Comparison of ENCODE assay signal across 21 cellular contexts in the genomic region with DNA sequence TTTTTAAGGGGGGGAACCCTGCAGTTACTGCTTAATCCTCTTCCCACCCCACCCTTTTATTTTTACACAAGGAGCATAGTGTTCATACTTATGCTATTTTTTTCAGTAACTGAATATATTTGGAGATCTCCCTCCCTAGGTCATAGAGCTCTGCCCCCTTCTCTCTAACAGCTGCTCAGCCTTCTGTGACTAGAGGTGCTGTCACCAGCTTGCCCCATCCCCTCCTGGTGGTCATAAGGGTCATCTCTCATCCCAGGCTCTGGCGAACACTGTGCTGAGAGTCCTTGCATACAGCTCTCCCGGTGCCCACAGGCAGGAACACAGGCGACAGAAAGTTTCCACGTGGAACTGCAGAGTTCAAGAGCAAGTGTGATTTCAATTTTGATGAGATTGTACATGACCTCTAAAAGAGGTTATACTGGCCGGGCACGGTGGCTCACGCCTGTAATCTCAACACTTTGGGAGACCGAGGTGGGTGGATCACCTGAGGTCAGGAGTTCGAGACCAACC. TPM values are rescaled to one million over a fixed set of nuclear protein-coding genes. Genes with fewer than 3 reads are reported as not detected.
A peak's percentile ranks its signal among the peaks of the same experiment; 100 is the strongest.
DNase-seq lines count a peak whose midpoint lies in the region; ATAC-seq and TF ChIP-seq lines count a peak whose summit lies in the region.
"Had no signal": no experiment of that assay in that cellular context is flagged by ENCODE, and none has a peak within 500 bp of the region (broad histone marks: within the 10 kb centered on the region; RNA-seq: fewer than 3 reads in every experiment).

No MANE protein-coding gene starts in this region.

- H3K4me3 ChIP-seq in CD8-positive, alpha-beta memory T cell (ENCODE audit: low read length) = no peak overlapping the region
- no peak overlapping the region for H3K4me3 ChIP-seq in GM23338
- H3K4me3 ChIP-seq: GM12878 had no signal

- H2AFZ ChIP-seq in GM23338 = no peak overlapping the region

- peak; percentile 38; the same call in 1 of the 3 replicates for ATAC-seq in GM23338
- no peak for ATAC-seq in activated T-helper 17 cell treated with anti-CD3 and anti-CD28 coated beads, Interleukin-2, amount 50 U/mL, for 72 hours (replicated peaks)
- ATAC-seq: GM12878 had no signal

- no peaks in the 10 kb centered on the region for H3K4me1 ChIP-seq in CD8-positive, alpha-beta memory T cell (ENCODE audit: insufficient read depth, low read length)
- no peaks in the 10 kb centered on the region for H3K4me1 ChIP-seq in GM23338 (ENCODE audit: insufficient read depth)
- H3K4me1 ChIP-seq: BE2C had no signal

- no peaks in the 10 kb centered on the region for H3K9me3 ChIP-seq in CD8-positive, alpha-beta memory T cell (ENCODE audit: low read length)
- H3K9me3 ChIP-seq: BE2C had no signal

- peaks cover 0 to 5% (median 3%) of the 10 kb centered on the region in 3 donors for H3K4me1 Mint-ChIP-seq in CD8-positive, alpha-beta memory T cell
- H3K4me1 Mint-ChIP-seq in GM23338 = no peaks in the 10 kb centered on the region; the same call in 2 of the 3 replicates
- peaks cover 3% of the 10 kb centered on the region for H3K4me1 Mint-ChIP-seq in activated T-helper 17 cell treated with anti-CD3 and anti-CD28 coated beads, Interleukin-2, amount 50 U/mL, for 72 hours
- H3K4me1 Mint-ChIP-seq: IgD-negative memory B cell had no signal

- H4K20me1 ChIP-seq in GM23338 (replicated peaks; ENCODE audit: insufficient read depth) = no peaks in the 10 kb centered on the region

- TF ChIP-seq CTCF in GM23338 (conservative IDR thresholded peaks at IDR 0.05; ENCODE audit: low read depth in 2 of 2) = no peak

- peaks cover 0 to 2% (median 0%) of the 10 kb centered on the region in 3 donors for H3K36me3 Mint-ChIP-seq in CD8-positive, alpha-beta memory T cell
- no peaks in the 10 kb centered on the region for H3K36me3 Mint-ChIP-seq in GM23338 (ENCODE audit: low read depth)
- H3K36me3 Mint-ChIP-seq in activated T-helper 17 cell treated with anti-CD3 and anti-CD28 coated beads, Interleukin-2, amount 50 U/mL, for 72 hours (ENCODE audit: low read depth) = no peaks in the 10 kb centered on the region
- H3K36me3 Mint-ChIP-seq: IgD-negative memory B cell had no signal

- no peak overlapping the region for H3K27ac ChIP-seq in CD8-positive, alpha-beta memory T cell (ENCODE audit: low read depth, low read length)
- no peak overlapping the region for H3K27ac ChIP-seq in GM23338 (ENCODE audit: low read depth)

- peaks cover 0 to 6% of the 10 kb centered on the region in 2 donors for H3K27me3 Mint-ChIP-seq in CD8-positive, alpha-beta memory T cell
- H3K27me3 Mint-ChIP-seq in GM23338 (ENCODE audit: insufficient read depth, low read depth, poor library complexity) = peaks cover 4% of the 10 kb centered on the region
- no peaks in the 10 kb centered on the region for H3K27me3 Mint-ChIP-seq in activated T-helper 17 cell treated with anti-CD3 and anti-CD28 coated beads, Interleukin-2, amount 50 U/mL, for 72 hours
- H3K27me3 Mint-ChIP-seq: CD4-positive, alpha-beta T cell had no signal

- POLR2A ChIA-PET in CD8-positive, alpha-beta memory T cell (lab: Charles Lee) = no interaction called here

- H3K9me3 Mint-ChIP-seq in CD8-positive, alpha-beta memory T cell = no peaks in the 10 kb centered on the region
- no peaks in the 10 kb centered on the region for H3K9me3 Mint-ChIP-seq in GM23338
- H3K9me3 Mint-ChIP-seq in activated T-helper 17 cell treated with anti-CD3 and anti-CD28 coated beads, Interleukin-2, amount 50 U/mL, for 72 hours = no peaks in the 10 kb centered on the region
- H3K9me3 Mint-ChIP-seq: CD4-positive, alpha-beta T cell; H9; IgD-negative memory B cell had no signal

- H3K4me3 Mint-ChIP-seq in CD8-positive, alpha-beta memory T cell = no peak overlapping the region
- H3K4me3 Mint-ChIP-seq in GM23338 = no peak overlapping the region
- H3K4me3 Mint-ChIP-seq in activated T-helper 17 cell treated with anti-CD3 and anti-CD28 coated beads, Interleukin-2, amount 50 U/mL, for 72 hours = no peak overlapping the region
- H3K4me3 Mint-ChIP-seq: CD4-positive, alpha-beta T cell; H9; IgD-negative memory B cell had no signal

- no peaks in the 10 kb centered on the region for H3K9me2 ChIP-seq in GM23338 (ENCODE audit: insufficient read depth)

- H3F3A ChIP-seq in GM23338 (replicated peaks; ENCODE audit: low read depth) = no peaks in the 10 kb centered on the region

- no peaks in the 10 kb centered on the region for H3K27me3 ChIP-seq in CD8-positive, alpha-beta memory T cell (ENCODE audit: insufficient read depth, low read length, poor library complexity, severe bottlenecking)
- H3K27me3 ChIP-seq in GM23338 (ENCODE audit: insufficient read depth) = no peaks in the 10 kb centered on the region
- H3K27me3 ChIP-seq: BE2C had no signal

- H3K4me2 ChIP-seq in GM23338 = no peak overlapping the region

- no peaks in the 10 kb centered on the region for H3K36me3 ChIP-seq in CD8-positive, alpha-beta memory T cell (ENCODE audit: insufficient read depth, low read length)
- H3K36me3 ChIP-seq in GM23338 (ENCODE audit: insufficient read depth) = no peaks in the 10 kb centered on the region
- H3K36me3 ChIP-seq: BE2C had no signal

- peak overlapping the region in 5 of 8 donors; percentile 9 to 84 (median 12) for H3K27ac Mint-ChIP-seq in CD8-positive, alpha-beta memory T cell
- H3K27ac Mint-ChIP-seq in GM23338 = no peak overlapping the region
- H3K27ac Mint-ChIP-seq in activated T-helper 17 cell treated with anti-CD3 and anti-CD28 coated beads, Interleukin-2, amount 50 U/mL, for 72 hours = peak overlapping the region; percentile 23
- H3K27ac Mint-ChIP-seq: CD4-positive, alpha-beta T cell had no signal

- CTCF ChIA-PET in CD8-positive, alpha-beta memory T cell (lab: Charles Lee) = interaction anchor here (1.0 kb wide), 1 partner anchor 28 kb away, joined by 3 read pairs; no protein-coding TSS in a partner anchor

- no peaks in the 10 kb centered on the region for H3K79me2 ChIP-seq in GM23338 (replicated peaks; ENCODE audit: insufficient read depth)

- DNase-seq in CD8-positive, alpha-beta memory T cell = no peak
- DNase-seq in GM23338 (ENCODE audit: low spot score) (no peak), myocyte (ENCODE audit: low read depth) (peak; percentile 15), CD1c-positive myeloid dendritic cell (ENCODE audit: extremely low spot score) (no peak), MV-4-11 (lab: John Stamatoyannopoulos, UW) (no peak), OCI-M2 (lab: John Stamatoyannopoulos, UW; ENCODE audit: unreplicated experiment) (no peak), DMS79 treated with DMSO at 0.1 percent for 48 hours (lab: John Stamatoyannopoulos, UW) (no peak)
- DNase-seq: ACHN; BE2C; C1 segment of cervical spinal cord; Calu3; CD4-positive, alpha-beta T cell; DND-41; EL; H9; KBM-7 had no signal

TF ChIP-seq in GM23338, 12 proteins besides CTCF, POLR2A, EP300 and RAD21 (continues in another document):
- TF ChIP-seq, protein P1, sequence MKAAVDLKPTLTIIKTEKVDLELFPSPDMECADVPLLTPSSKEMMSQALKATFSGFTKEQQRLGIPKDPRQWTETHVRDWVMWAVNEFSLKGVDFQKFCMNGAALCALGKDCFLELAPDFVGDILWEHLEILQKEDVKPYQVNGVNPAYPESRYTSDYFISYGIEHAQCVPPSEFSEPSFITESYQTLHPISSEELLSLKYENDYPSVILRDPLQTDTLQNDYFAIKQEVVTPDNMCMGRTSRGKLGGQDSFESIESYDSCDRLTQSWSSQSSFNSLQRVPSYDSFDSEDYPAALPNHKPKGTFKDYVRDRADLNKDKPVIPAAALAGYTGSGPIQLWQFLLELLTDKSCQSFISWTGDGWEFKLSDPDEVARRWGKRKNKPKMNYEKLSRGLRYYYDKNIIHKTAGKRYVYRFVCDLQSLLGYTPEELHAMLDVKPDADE (IDR thresholded peaks at IDR 0.05) = no peak
- TF ChIP-seq ZNF114 (CRISPR knock-in tag; IDR thresholded peaks at IDR 0.05) (no peak), STAT1 (IDR thresholded peaks at IDR 0.05; ENCODE audit: unreplicated experiment) (no peak), EZH2phosphoT487 (IDR thresholded peaks at IDR 0.05; ENCODE audit: unreplicated experiment) (no peak)

RNA-seq across cellular contexts. Expression of a gene that starts 44.2 kb away (rescaled TPM):
- 10 to 100 TPM; 25.0 to 27.8 TPM for total RNA-seq in CD8-positive, alpha-beta memory T cell
- polyA plus RNA-seq in CD8-positive, alpha-beta memory T cell = 61.7 TPM
- total RNA-seq in GM23338 (2014; rRNA removed; shearing (Covaris generic)) = not detected in 2 replicates
- polyA plus RNA-seq in GM23338 (2016; fragmentation: Nextera tagmentation; extraction: Ambion mirVana) = not detected in 2 replicates
- 10 to 100 TPM; 53.9 to 96.9 TPM for total RNA-seq in activated T-helper 17 cell treated with anti-CD3 and anti-CD28 coated beads, Interleukin-2, amount 50 U/mL, for 72 hours
- total RNA-seq in myocyte = 0.36 and 1.1 TPM in 2 replicates
- 0.18 TPM for polyA plus RNA-seq in myocyte (2012)
- total RNA-seq: Calu3, G401, H1, H9 had no signal
- polyA plus RNA-seq: H1 had no signal

RNA-seq across cellular contexts. Expression of a gene that starts 56.5 kb away (rescaled TPM):
- 1 to 10 TPM; 1.8 TPM for total RNA-seq in CD8-positive, alpha-beta memory T cell
- polyA plus RNA-seq in CD8-positive, alpha-beta memory T cell = 1.9 TPM
- 0.66 and 3.3 TPM in 2 replicates for total RNA-seq in GM23338 (2014; rRNA removed; shearing (Covaris generic))
- polyA plus RNA-seq in GM23338 (2016; fragmentation: Nextera tagmentation; extraction: Ambion mirVana) = 0.12 and 0.27 TPM in 2 replicates
- 10 to 100 TPM in 1 of 2 donors, 1 to 10 TPM in 1; 7.6 to 28.4 TPM for total RNA-seq in activated T-helper 17 cell treated with anti-CD3 and anti-CD28 coated beads, Interleukin-2, amount 50 U/mL, for 72 hours
- 0.31 and 0.99 TPM in 2 replicates for total RNA-seq in myocyte
- 0.26 TPM for polyA plus RNA-seq in myocyte (2012)
- total RNA-seq: G401 had no signal

Comparison
In these comparisons a context has a peak if more than half of its experiments do, and no peak if none do; other contexts are left out.
1. RNA of a gene that starts 44.2 kb away (total RNA-seq): 53.9 to 96.9 TPM in activated T-helper 17 cell treated with anti-CD3 and anti-CD28 coated beads, Interleukin-2, amount 50 U/mL, for 72 hours and 25.0 to 27.8 TPM in CD8-positive, alpha-beta memory T cell; 0.36 to 1.1 TPM in myocyte and not detected in GM23338; every median in the first group is over 10 times any median in the second.